Comparison of ENCODE assay signal across 1 cellular context in genomic region chr20:37341632-37342031, GRCh38.
A peak's percentile ranks its signal among the peaks of the same experiment; 100 is the strongest.
TF ChIP-seq lines count a peak whose summit lies in the region.

No MANE protein-coding gene starts in this region.

TF ChIP-seq in HepG2, 621 proteins besides CTCF, POLR2A, EP300 and RAD21 (continued from another document and continues in another):
- no peak for TF ChIP-seq ZBTB20 (CRISPR knock-in tag; IDR thresholded peaks at IDR 0.05; ENCODE audit: borderline replicate concordance, low read depth)
- 0 out of 2 replicates have a peak, but pooled peaks have one; percentile 52 for TF ChIP-seq DNMT1 (CRISPR knock-in tag; IDR thresholded peaks at IDR 0.05)
- no peak for TF ChIP-seq ZFP36L2 (CRISPR knock-in tag; IDR thresholded peaks at IDR 0.05)
- no peak for TF ChIP-seq CSRNP1 (CRISPR knock-in tag; IDR thresholded peaks at IDR 0.05)
- TF ChIP-seq ZNF546 (CRISPR knock-in tag; conservative IDR thresholded peaks at IDR 0.05) = 0 out of 2 replicates have a peak, but pooled peaks have one; percentile 11
- no peak for TF ChIP-seq BRD4 (CRISPR knock-in tag; IDR thresholded peaks at IDR 0.05)
- no peak for TF ChIP-seq MAFK (conservative IDR thresholded peaks at IDR 0.05 in 1 of 2, IDR thresholded peaks at IDR 0.05 in 1 of 2; ENCODE audit: low read length in 2 of 2)
- no peak for TF ChIP-seq YEATS4 (CRISPR knock-in tag; IDR thresholded peaks at IDR 0.05; ENCODE audit: borderline replicate concordance)
- no peak for TF ChIP-seq ISL2 (CRISPR knock-in tag; IDR thresholded peaks at IDR 0.05)
- TF ChIP-seq SMARCE1 (IDR thresholded peaks at IDR 0.05; ENCODE audit: borderline replicate concordance) = no peak
- no peak for TF ChIP-seq THAP7 (CRISPR knock-in tag; IDR thresholded peaks at IDR 0.05)
- peak; percentile 66; the same call in 1 of the 2 replicates for TF ChIP-seq DZIP1 (CRISPR knock-in tag; IDR thresholded peaks at IDR 0.05)
- TF ChIP-seq DPF2 (CRISPR knock-in tag; IDR thresholded peaks at IDR 0.05; ENCODE audit: borderline replicate concordance, low read depth) = no peak
- no peak for TF ChIP-seq PRDM10 (CRISPR knock-in tag; IDR thresholded peaks at IDR 0.05; ENCODE audit: low read depth)
- no peak for TF ChIP-seq GMEB1 (CRISPR knock-in tag; IDR thresholded peaks at IDR 0.05; ENCODE audit: borderline replicate concordance)
- TF ChIP-seq HNRNPK (IDR thresholded peaks at IDR 0.05; ENCODE audit: low read depth, low read length, poor library complexity, severe bottlenecking) = no peak
- no peak for TF ChIP-seq ZXDC (CRISPR knock-in tag; IDR thresholded peaks at IDR 0.05)
- no peak for TF ChIP-seq TGIF2 (CRISPR knock-in tag; IDR thresholded peaks at IDR 0.05)
- peak; percentile 29; the same call in 1 of the 2 replicates for TF ChIP-seq GABPB1 (CRISPR knock-in tag; IDR thresholded peaks at IDR 0.05)
- TF ChIP-seq PITX1 (CRISPR knock-in tag; IDR thresholded peaks at IDR 0.05) = no peak
- TF ChIP-seq ZNF878 (CRISPR knock-in tag; IDR thresholded peaks at IDR 0.05) = no peak
- peak; percentile 64; the same call in 1 of the 2 replicates for TF ChIP-seq ZNF430 (CRISPR knock-in tag; IDR thresholded peaks at IDR 0.05)
- no peak for TF ChIP-seq HMGXB4 (CRISPR knock-in tag; IDR thresholded peaks at IDR 0.05; ENCODE audit: borderline replicate concordance in 1 of 2, low read depth in 1 of 2)
- TF ChIP-seq MIER3 (CRISPR knock-in tag; IDR thresholded peaks at IDR 0.05; ENCODE audit: borderline replicate concordance) = no peak
- no peak for TF ChIP-seq MATR3 (CRISPR knock-in tag; IDR thresholded peaks at IDR 0.05)
- no peak for TF ChIP-seq NFE2 (CRISPR knock-in tag; IDR thresholded peaks at IDR 0.05)
- TF ChIP-seq GLMP (CRISPR knock-in tag; IDR thresholded peaks at IDR 0.05; ENCODE audit: borderline replicate concordance) = no peak
- TF ChIP-seq ZFP37 (CRISPR knock-in tag; IDR thresholded peaks at IDR 0.05; ENCODE audit: borderline replicate concordance) = no peak
- TF ChIP-seq ZBTB33 (CRISPR knock-in tag; IDR thresholded peaks at IDR 0.05) = peak; percentile 59
- no peak for TF ChIP-seq JUND (CRISPR knock-in tag; IDR thresholded peaks at IDR 0.05)
- no peak for TF ChIP-seq HNF4A (CRISPR knock-in tag; IDR thresholded peaks at IDR 0.05)
